21 cellular contexts compared by ENCODE assay signal in genomic region chr14:69828372-69828771, GRCh38. TPM values are rescaled to one million over a fixed set of nuclear protein-coding genes. Genes with fewer than 3 reads are reported as not detected.
DNase-seq lines count a peak whose midpoint lies in the region.
"Had no signal": no experiment of that assay in that cellular context is flagged by ENCODE, and none has a peak within 500 bp of the region (broad histone marks: within the 10 kb centered on the region; RNA-seq: fewer than 3 reads in every experiment).

No MANE protein-coding gene starts in this region.

- DNase-seq in G401 (ENCODE audit: low spot score) (peak; percentile 19), astrocyte of the hippocampus (ENCODE audit: low read depth, low spot score) (peak; percentile 76), head of caudate nucleus (peak in 28 of 42 donors; percentile 6 to 63 (median 36)), putamen (ENCODE audit: low spot score) (peak; percentile 33), NCI-H2081 treated with DMSO at 0.1 percent for 48 hours (lab: John Stamatoyannopoulos, UW) (no peak)
- DNase-seq in stimulated activated CD4-positive, alpha-beta T cell treated with anti-CD3 and anti-CD28 coated beads, Interleukin-4, amount 100 ng/mL, for 24 hours: no peak
- DNase-seq in activated CD4-positive, CD25-positive, alpha-beta regulatory T cell (lab: John Stamatoyannopoulos, UW): no peak
- DNase-seq in activated CD4-positive, alpha-beta T cell treated with anti-CD3 and anti-CD28 coated beads for 4 hours: no peak
- DNase-seq: AML-193; Calu3; CD8-positive, alpha-beta memory T cell; EL; Karpas-422; NCI-H1694 treated with DMSO at 0.1 percent for 48 hours; NCI-H69; NK-92 treated with Interleukin-12 subunit alpha and Interleukin-12 subunit beta, amount 100 ng/mL, for 24 hours; SJCRH30 had no signal

- intact Hi-C loops in head of caudate nucleus (cut with DNase I): no loop called here

- in situ Hi-C loops in G401 (cut with HindIII; ENCODE audit: low sequenced_read_pairs): no loop called here

RNA-seq across cellular contexts. Expression of gene SLC10A1, which starts 31.3 kb away (rescaled TPM):
- total RNA-seq in G401 (2014; rRNA removed; shearing (Covaris generic)): not detected in 2 replicates
- total RNA-seq: Calu3; CD8-positive, alpha-beta memory T cell; H4; M059J; NCI-H460; SJCRH30 had no signal

RNA-seq across cellular contexts. Expression of gene SMOC1, which starts 50.8 kb away (rescaled TPM):
- total RNA-seq in G401 (2014; rRNA removed; shearing (Covaris generic)): not detected in 2 replicates
- total RNA-seq: A172; CD8-positive, alpha-beta memory T cell had no signal

Comparison
In these comparisons a context has a peak if more than half of its experiments do, and no peak if none do; other contexts are left out.
1. DNase-seq: peak in G401 (single experiment), astrocyte of the hippocampus (single experiment), head of caudate nucleus (28 of 42) and putamen (single experiment); none in stimulated activated CD4-positive, alpha-beta T cell treated with anti-CD3 and anti-CD28 coated beads, Interleukin-4, amount 100 ng/mL, for 24 hours (single experiment), activated CD4-positive, CD25-positive, alpha-beta regulatory T cell (0 of 4), activated CD4-positive, alpha-beta T cell treated with anti-CD3 and anti-CD28 coated beads for 4 hours (0 of 2) and NCI-H2081 treated with DMSO at 0.1 percent for 48 hours (single experiment).